1 cellular context compared by ENCODE assay signal in genomic region chr20:3239867-3240775, GRCh38.
TF ChIP-seq lines count a peak whose summit lies in the region.

No MANE protein-coding gene starts in this region.

TF ChIP-seq in HepG2, 621 proteins besides CTCF, POLR2A, EP300 and RAD21 (continued from another document and continues in another):
- TF ChIP-seq ZNF512B (CRISPR knock-in tag; IDR thresholded peaks at IDR 0.05; ENCODE audit: borderline replicate concordance), result no peak
- TF ChIP-seq GFI1 (CRISPR knock-in tag; IDR thresholded peaks at IDR 0.05; ENCODE audit: borderline replicate concordance), result no peak
- TF ChIP-seq KDM2A (CRISPR knock-in tag; IDR thresholded peaks at IDR 0.05; ENCODE audit: borderline replicate concordance, low read depth), result 0 out of 2 replicates have a peak, but pooled peaks have one; percentile 12
- 0 out of 2 replicates have a peak, but pooled peaks have one; percentile 70 for TF ChIP-seq ZNF333 (CRISPR knock-in tag; IDR thresholded peaks at IDR 0.05; ENCODE audit: borderline replicate concordance)
- no peak; the same call in 1 of the 2 replicates for TF ChIP-seq ZNF121 (CRISPR knock-in tag; IDR thresholded peaks at IDR 0.05)
- TF ChIP-seq DR1 (CRISPR knock-in tag; IDR thresholded peaks at IDR 0.05), result 0 out of 2 replicates have a peak, but pooled peaks have one; percentile 17
- TF ChIP-seq ZNF407 (CRISPR knock-in tag; IDR thresholded peaks at IDR 0.05; ENCODE audit: not compliant biosample characterization), result peak; percentile 44
- no peak for TF ChIP-seq ZNF44 (CRISPR knock-in tag; IDR thresholded peaks at IDR 0.05)
- TF ChIP-seq ZBED4 (CRISPR knock-in tag; IDR thresholded peaks at IDR 0.05; ENCODE audit: borderline replicate concordance), result no peak
- no peak for TF ChIP-seq ZNF343 (CRISPR knock-in tag; IDR thresholded peaks at IDR 0.05)
- TF ChIP-seq AHDC1 (CRISPR knock-in tag; IDR thresholded peaks at IDR 0.05; ENCODE audit: borderline replicate concordance), result no peak
- peak; percentile 8 for TF ChIP-seq AGO2 (optimal IDR thresholded peaks at IDR 0.05; ENCODE audit: low read depth, low read length)
- no peak for TF ChIP-seq GABPB1 (CRISPR knock-in tag; IDR thresholded peaks at IDR 0.05)
- TF ChIP-seq CC2D1A (CRISPR knock-in tag; IDR thresholded peaks at IDR 0.05), result no peak
- no peak for TF ChIP-seq NRL (CRISPR knock-in tag; IDR thresholded peaks at IDR 0.05; ENCODE audit: borderline replicate concordance)
- no peak for TF ChIP-seq KAT8 (CRISPR knock-in tag; IDR thresholded peaks at IDR 0.05)
- TF ChIP-seq FOXK1 (CRISPR knock-in tag; IDR thresholded peaks at IDR 0.05; ENCODE audit: borderline replicate concordance, low read depth), result no peak
- no peak for TF ChIP-seq CENPBD1 (CRISPR knock-in tag; IDR thresholded peaks at IDR 0.05; ENCODE audit: borderline replicate concordance, low read depth)
- no peak for TF ChIP-seq ZNF615 (CRISPR knock-in tag; IDR thresholded peaks at IDR 0.05; ENCODE audit: borderline replicate concordance)
- no peak for TF ChIP-seq HNRNPK (IDR thresholded peaks at IDR 0.05; ENCODE audit: low read depth, low read length, poor library complexity, severe bottlenecking)
- TF ChIP-seq ZNF512 (CRISPR knock-in tag; IDR thresholded peaks at IDR 0.05), result no peak; the same call in 1 of the 2 replicates
- no peak for TF ChIP-seq FOXA3 (CRISPR knock-in tag; IDR thresholded peaks at IDR 0.05)
- TF ChIP-seq TRIM22 (IDR thresholded peaks at IDR 0.05), result no peak
- no peak for TF ChIP-seq ZNF768 (CRISPR knock-in tag; IDR thresholded peaks at IDR 0.05)
- TF ChIP-seq ZNF543 (CRISPR knock-in tag; IDR thresholded peaks at IDR 0.05), result no peak
- TF ChIP-seq GABPA (IDR thresholded peaks at IDR 0.05; ENCODE audit: low read depth, low read length), result no peak
- no peak for TF ChIP-seq GABPA (CRISPR knock-in tag; IDR thresholded peaks at IDR 0.05; ENCODE audit: low read depth)
